1 cellular context compared by ENCODE assay signal in the genomic region with DNA sequence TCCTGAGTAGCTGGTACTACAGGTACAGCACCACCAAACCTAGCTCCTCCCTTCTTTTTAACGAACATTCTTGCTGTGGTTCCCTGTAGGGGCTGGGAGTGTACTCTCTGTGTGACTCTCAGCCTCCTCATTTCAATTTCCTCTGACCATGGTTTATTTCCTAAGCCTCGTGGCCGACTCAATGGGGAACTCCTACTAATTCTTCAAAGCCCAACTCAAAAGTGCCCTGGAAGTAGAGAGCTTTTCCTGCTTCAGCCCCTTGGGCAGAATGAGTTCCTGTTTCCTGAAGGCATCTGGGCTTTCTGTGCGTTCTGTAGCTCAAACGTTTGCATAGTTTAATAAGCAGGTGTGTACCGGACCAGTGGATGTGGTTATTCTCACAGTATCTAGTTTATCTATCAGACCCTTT.
TF ChIP-seq lines count a peak whose summit lies in the region.

No MANE protein-coding gene starts in this region.

TF ChIP-seq in K562, 482 proteins besides CTCF, POLR2A, EP300 and RAD21 (continued from another document):
- TF ChIP-seq, protein P1, sequence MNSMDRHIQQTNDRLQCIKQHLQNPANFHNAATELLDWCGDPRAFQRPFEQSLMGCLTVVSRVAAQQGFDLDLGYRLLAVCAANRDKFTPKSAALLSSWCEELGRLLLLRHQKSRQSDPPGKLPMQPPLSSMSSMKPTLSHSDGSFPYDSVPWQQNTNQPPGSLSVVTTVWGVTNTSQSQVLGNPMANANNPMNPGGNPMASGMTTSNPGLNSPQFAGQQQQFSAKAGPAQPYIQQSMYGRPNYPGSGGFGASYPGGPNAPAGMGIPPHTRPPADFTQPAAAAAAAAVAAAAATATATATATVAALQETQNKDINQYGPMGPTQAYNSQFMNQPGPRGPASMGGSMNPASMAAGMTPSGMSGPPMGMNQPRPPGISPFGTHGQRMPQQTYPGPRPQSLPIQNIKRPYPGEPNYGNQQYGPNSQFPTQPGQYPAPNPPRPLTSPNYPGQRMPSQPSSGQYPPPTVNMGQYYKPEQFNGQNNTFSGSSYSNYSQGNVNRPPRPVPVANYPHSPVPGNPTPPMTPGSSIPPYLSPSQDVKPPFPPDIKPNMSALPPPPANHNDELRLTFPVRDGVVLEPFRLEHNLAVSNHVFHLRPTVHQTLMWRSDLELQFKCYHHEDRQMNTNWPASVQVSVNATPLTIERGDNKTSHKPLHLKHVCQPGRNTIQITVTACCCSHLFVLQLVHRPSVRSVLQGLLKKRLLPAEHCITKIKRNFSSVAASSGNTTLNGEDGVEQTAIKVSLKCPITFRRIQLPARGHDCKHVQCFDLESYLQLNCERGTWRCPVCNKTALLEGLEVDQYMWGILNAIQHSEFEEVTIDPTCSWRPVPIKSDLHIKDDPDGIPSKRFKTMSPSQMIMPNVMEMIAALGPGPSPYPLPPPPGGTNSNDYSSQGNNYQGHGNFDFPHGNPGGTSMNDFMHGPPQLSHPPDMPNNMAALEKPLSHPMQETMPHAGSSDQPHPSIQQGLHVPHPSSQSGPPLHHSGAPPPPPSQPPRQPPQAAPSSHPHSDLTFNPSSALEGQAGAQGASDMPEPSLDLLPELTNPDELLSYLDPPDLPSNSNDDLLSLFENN (IDR thresholded peaks at IDR 0.05; ENCODE audit: low read depth in 2 of 2, low read length in 2 of 2): no peak
- no peak for TF ChIP-seq ZNF354B (CRISPR knock-in tag; IDR thresholded peaks at IDR 0.05)
- no peak for TF ChIP-seq IFI16 (CRISPR knock-in tag; IDR thresholded peaks at IDR 0.05)
- TF ChIP-seq, protein P2, sequence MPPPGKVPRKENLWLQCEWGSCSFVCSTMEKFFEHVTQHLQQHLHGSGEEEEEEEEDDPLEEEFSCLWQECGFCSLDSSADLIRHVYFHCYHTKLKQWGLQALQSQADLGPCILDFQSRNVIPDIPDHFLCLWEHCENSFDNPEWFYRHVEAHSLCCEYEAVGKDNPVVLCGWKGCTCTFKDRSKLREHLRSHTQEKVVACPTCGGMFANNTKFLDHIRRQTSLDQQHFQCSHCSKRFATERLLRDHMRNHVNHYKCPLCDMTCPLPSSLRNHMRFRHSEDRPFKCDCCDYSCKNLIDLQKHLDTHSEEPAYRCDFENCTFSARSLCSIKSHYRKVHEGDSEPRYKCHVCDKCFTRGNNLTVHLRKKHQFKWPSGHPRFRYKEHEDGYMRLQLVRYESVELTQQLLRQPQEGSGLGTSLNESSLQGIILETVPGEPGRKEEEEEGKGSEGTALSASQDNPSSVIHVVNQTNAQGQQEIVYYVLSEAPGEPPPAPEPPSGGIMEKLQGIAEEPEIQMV (tag; conservative IDR thresholded peaks at IDR 0.05; ENCODE audit: low read depth): peak; percentile 84
- TF ChIP-seq, protein P3, sequence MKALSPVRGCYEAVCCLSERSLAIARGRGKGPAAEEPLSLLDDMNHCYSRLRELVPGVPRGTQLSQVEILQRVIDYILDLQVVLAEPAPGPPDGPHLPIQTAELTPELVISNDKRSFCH (CRISPR knock-in tag; IDR thresholded peaks at IDR 0.05): no peak
- TF ChIP-seq, protein P3 (tag; IDR thresholded peaks at IDR 0.05): 0 out of 2 replicates have a peak, but pooled peaks have one; percentile 6
- TF ChIP-seq TFAM (CRISPR knock-in tag; conservative IDR thresholded peaks at IDR 0.05): no peak
TF ChIP-seq in K562: peak in this region for 4.
